ENCODE assay signal across 28 cellular contexts in genomic region chr5:155651-156410, GRCh38. TPM values are rescaled to one million over a fixed set of nuclear protein-coding genes. Genes with fewer than 3 reads are reported as not detected.
DNase-seq lines count a peak whose midpoint lies in the region; FAIRE-seq and TF ChIP-seq lines count a peak whose summit lies in the region.
"Had no signal": no experiment of that assay in that cellular context is flagged by ENCODE, and none has a peak within 500 bp of the region (broad histone marks: within the 10 kb centered on the region; RNA-seq: fewer than 3 reads in every experiment).

No MANE protein-coding gene starts in this region.

- intact Hi-C loops in posterior vena cava (cut with DNase I), result no loop called here
- intact Hi-C loops in stomach (cut with DNase I; ENCODE audit: low total_unique reads), result no loop called here

- H3K9me3 ChIP-seq in BLaER1 treated with 17β-estradiol and CSF1 and Interleukin-3, amounts not matched to agents 10 nM and 100 nM (replicated peaks in 1 of 11), result no peaks in the 10 kb centered on the region
- H3K9me3 ChIP-seq in endodermal cell (ENCODE audit: control insufficient read depth, low read length) (no peaks in the 10 kb centered on the region), stomach (no peaks in the 10 kb centered on the region)
- H3K9me3 ChIP-seq: ascending aorta, left lung, tibial nerve had no signal

- TF ChIP-seq EP300 in stomach (IDR thresholded peaks at IDR 0.05), result no peak

- peak overlapping the region; percentile 74 to 94 (median 87) for H3K4me2 ChIP-seq in BLaER1 treated with 17β-estradiol and CSF1 and Interleukin-3, amounts not matched to agents 10 nM and 100 nM

- H3K4me1 Mint-ChIP-seq in endodermal cell, result no peaks in the 10 kb centered on the region
- H3K4me1 Mint-ChIP-seq: activated CD4-positive, alpha-beta T cell treated with anti-CD3 and anti-CD28 coated beads, Interleukin-2, amount 10 ng/mL, durations not matched to agents 7 days and 5 days; activated naive CD8-positive, alpha-beta T cell treated with anti-CD3 and anti-CD28 coated beads, Interleukin-2, amount 10 ng/mL, durations not matched to agents 7 days and 5 days; activated T-helper 17 cell treated with anti-CD3 and anti-CD28 coated beads, Interleukin-2, amount 50 U/mL, for 72 hours had no signal

- no peaks in the 10 kb centered on the region for H3K9me3 Mint-ChIP-seq in endodermal cell
- H3K9me3 Mint-ChIP-seq: activated CD4-positive, alpha-beta T cell treated with anti-CD3 and anti-CD28 coated beads, Interleukin-2, amount 10 ng/mL, durations not matched to agents 7 days and 5 days; activated naive CD8-positive, alpha-beta T cell treated with anti-CD3 and anti-CD28 coated beads, Interleukin-2, amount 10 ng/mL, durations not matched to agents 7 days and 5 days; activated T-helper 17 cell treated with anti-CD3 and anti-CD28 coated beads, Interleukin-2, amount 50 U/mL, for 72 hours had no signal

- H3K4me3 Mint-ChIP-seq in endodermal cell, result no peak overlapping the region
- H3K4me3 Mint-ChIP-seq: activated CD4-positive, alpha-beta T cell treated with anti-CD3 and anti-CD28 coated beads, Interleukin-2, amount 10 ng/mL, durations not matched to agents 7 days and 5 days; activated naive CD8-positive, alpha-beta T cell treated with anti-CD3 and anti-CD28 coated beads, Interleukin-2, amount 10 ng/mL, durations not matched to agents 7 days and 5 days; activated T-helper 17 cell treated with anti-CD3 and anti-CD28 coated beads, Interleukin-2, amount 50 U/mL, for 72 hours had no signal

- peaks cover 29% of the 10 kb centered on the region for H3K36me3 Mint-ChIP-seq in endodermal cell (ENCODE audit: low read depth)
- H3K36me3 Mint-ChIP-seq: activated naive CD8-positive, alpha-beta T cell treated with anti-CD3 and anti-CD28 coated beads, Interleukin-2, amount 10 ng/mL, durations not matched to agents 7 days and 5 days had no signal

- peak overlapping the region in 4 of 11 experiments; percentile 15 to 61 (median 45); a peak in 3 of 22 replicates for H3K9ac ChIP-seq in BLaER1 treated with 17β-estradiol and CSF1 and Interleukin-3, amounts not matched to agents 10 nM and 100 nM
- no peak overlapping the region for H3K9ac ChIP-seq in endodermal cell (ENCODE audit: extremely low read depth, low read length, poor library complexity, severe bottlenecking)

- no peak for TF ChIP-seq POLR2A in stomach (IDR thresholded peaks at IDR 0.05)

- H3K27me3 ChIP-seq in BLaER1 treated with 17β-estradiol and CSF1 and Interleukin-3, amounts not matched to agents 10 nM and 100 nM, result peaks cover 0 to 65% (median 0%) of the 10 kb centered on the region in 11 experiments; a peak in 5 of 22 replicates
- H3K27me3 ChIP-seq in endodermal cell (ENCODE audit: control insufficient read depth, insufficient read depth, low read length, poor library complexity, severe bottlenecking) (no peaks in the 10 kb centered on the region), stomach (peaks cover 0 to 20% (median 0%) of the 10 kb centered on the region in 3 donors)
- H3K27me3 ChIP-seq: ascending aorta, tibial nerve had no signal

- peak overlapping the region in 2 of 10 experiments; percentile 34 to 44; a peak in 5 of 20 replicates for H3K4me3 ChIP-seq in BLaER1 treated with 17β-estradiol and CSF1 and Interleukin-3, amounts not matched to agents 10 nM and 100 nM
- H3K4me3 ChIP-seq in endodermal cell (ENCODE audit: low read length), result no peak overlapping the region
- H3K4me3 ChIP-seq in stomach, result no peak overlapping the region
- H3K4me3 ChIP-seq: ascending aorta, dorsolateral prefrontal cortex, left lung, skin epidermis, tibial nerve had no signal

- WGBS in endodermal cell (ENCODE audit: insufficient coverage in 1 of 2, insufficient read length in 1 of 2), 2 experiments, result 85 to 87% methylated on average over 20 to 23 of the region's 23 CpGs
- WGBS in stomach, 5 donors, result 85 to 94% (median 91%) methylated on average over 18 to 23 of the region's 23 CpGs

- H3K36me3 ChIP-seq in BLaER1 treated with 17β-estradiol and CSF1 and Interleukin-3, amounts not matched to agents 10 nM and 100 nM, result peaks cover 0 to 44% (median 13%) of the 10 kb centered on the region in 11 experiments; a peak in 11 of 22 replicates
- H3K36me3 ChIP-seq in endodermal cell (ENCODE audit: control insufficient read depth, insufficient read depth, low read length) (no peaks in the 10 kb centered on the region), stomach (peaks cover 0 to 5% (median 0%) of the 10 kb centered on the region in 4 donors)
- H3K36me3 ChIP-seq: ascending aorta, left lung, tibial nerve had no signal

- peak; percentile 33 for FAIRE-seq in HTR-8/SVneo (lab: Jason Lieb, UNC)

- DNase-seq in HTR-8/SVneo (ENCODE audit: insufficient read length, low spot score) (no peak), endodermal cell (peak; percentile 20), posterior vena cava (ENCODE audit: low spot score) (peak; percentile 62), stomach (no peak), NCI-H1436 treated with DMSO at 0.1 percent for 48 hours (lab: John Stamatoyannopoulos, UW) (no peak), COLO829 (ENCODE audit: low spot score) (no peak)
- DNase-seq: activated CD4-positive, alpha-beta T cell treated with anti-CD3 and anti-CD28 coated beads, Interleukin-2, amount 10 ng/mL, durations not matched to agents 7 days and 5 days; activated naive CD8-positive, alpha-beta T cell treated with anti-CD3 and anti-CD28 coated beads, Interleukin-2, amount 10 ng/mL, durations not matched to agents 7 days and 5 days; caudate nucleus; DMS79 treated with DMSO at 0.1 percent for 48 hours; GF-D8; hypothalamus; mesendoderm; NCI-H187 treated with DMSO at 0.1 percent for 48 hours; NCI-H524 treated with DMSO at 0.1 percent for 48 hours; nucleus accumbens; SHP77; stimulated activated CD4-positive, alpha-beta T cell treated with anti-CD3 and anti-CD28 coated beads, Interleukin-1b, Interleukin-23, amount 100 ng/mL, for 48 hours had no signal

- H3K27me3 Mint-ChIP-seq in endodermal cell (ENCODE audit: insufficient read depth), result no peaks in the 10 kb centered on the region
- H3K27me3 Mint-ChIP-seq: activated CD4-positive, alpha-beta T cell treated with anti-CD3 and anti-CD28 coated beads, Interleukin-2, amount 10 ng/mL, durations not matched to agents 7 days and 5 days had no signal

- H3K27ac Mint-ChIP-seq in endodermal cell, result no peak overlapping the region
- H3K27ac Mint-ChIP-seq: activated CD4-positive, alpha-beta T cell treated with anti-CD3 and anti-CD28 coated beads, Interleukin-2, amount 10 ng/mL, durations not matched to agents 7 days and 5 days; activated naive CD8-positive, alpha-beta T cell treated with anti-CD3 and anti-CD28 coated beads, Interleukin-2, amount 10 ng/mL, durations not matched to agents 7 days and 5 days; activated T-helper 17 cell treated with anti-CD3 and anti-CD28 coated beads, Interleukin-2, amount 50 U/mL, for 72 hours had no signal

- H3K27ac ChIP-seq in BLaER1 treated with 17β-estradiol and CSF1 and Interleukin-3, amounts not matched to agents 10 nM and 100 nM, result peak overlapping the region in 4 of 11 experiments; percentile 40 to 52 (median 44); a peak in 5 of 22 replicates
- no peak overlapping the region for H3K27ac ChIP-seq in endodermal cell (ENCODE audit: low read depth, low read length)
- H3K27ac ChIP-seq in stomach, result no peak overlapping the region
- H3K27ac ChIP-seq: ascending aorta, C4-2B, dorsolateral prefrontal cortex, left lung, skin epidermis, tibial nerve, VCaP had no signal

- TF ChIP-seq CTCF in endodermal cell (conservative IDR thresholded peaks at IDR 0.05), result no peak
- no peak for TF ChIP-seq CTCF in stomach (IDR thresholded peaks at IDR 0.05)

- peaks cover 67 to 100% (median 97%) of the 10 kb centered on the region in 10 experiments for H3K4me1 ChIP-seq in BLaER1 treated with 17β-estradiol and CSF1 and Interleukin-3, amounts not matched to agents 10 nM and 100 nM
- H3K4me1 ChIP-seq in endodermal cell (ENCODE audit: control insufficient read depth, insufficient read depth, low read length), result no peaks in the 10 kb centered on the region
- H3K4me1 ChIP-seq in stomach, result no peaks in the 10 kb centered on the region
- H3K4me1 ChIP-seq: ascending aorta, left lung had no signal

- peaks cover 0 to 53% (median 17%) of the 10 kb centered on the region in 11 experiments; a peak in 13 of 22 replicates for H4K20me1 ChIP-seq in BLaER1 treated with 17β-estradiol and CSF1 and Interleukin-3, amounts not matched to agents 10 nM and 100 nM

RNA-seq across cellular contexts. Expression of gene LRRC14B, which starts 35.5 kb away (rescaled TPM):
- not detected for total RNA-seq in endodermal cell
- polyA plus RNA-seq in endodermal cell (2013, experiment 1 of 2), result not detected
- polyA plus RNA-seq in endodermal cell (2013, experiment 2 of 2), result not detected
- total RNA-seq in posterior vena cava, result not detected
- under 1 TPM in 1 of 5 donors, not detected in 4; 0.37 TPM for total RNA-seq in stomach
- under 1 TPM in 1 of 3 donors, not detected in 2; 0.05 TPM for polyA plus RNA-seq in stomach
- total RNA-seq: activated T-helper 17 cell treated with anti-CD3 and anti-CD28 coated beads, Interleukin-2, amount 50 U/mL, for 72 hours; ascending aorta; left lung; tibial nerve had no signal
- polyA plus RNA-seq: AG04450 had no signal

Comparison
In these comparisons a context has a peak if more than half of its experiments do, and no peak if none do; other contexts are left out.
1. DNase-seq: peak in endodermal cell (single experiment) and posterior vena cava (single experiment); none in HTR-8/SVneo (single experiment), stomach (single experiment), NCI-H1436 treated with DMSO at 0.1 percent for 48 hours (single experiment) and COLO829 (single experiment).